Comparison of ENCODE assay signal across 8 cellular contexts in genomic region chr3:185824051-185824466, GRCh38. TPM values are rescaled to one million over a fixed set of nuclear protein-coding genes. Genes with fewer than 3 reads are reported as not detected.
DNase-seq lines count a peak whose midpoint lies in the region; ATAC-seq and TF ChIP-seq lines count a peak whose summit lies in the region.

No MANE protein-coding gene starts in this region.

- peaks cover 10% of the 10 kb centered on the region for H3K4me1 Mint-ChIP-seq in activated naive CD8-positive, alpha-beta T cell treated with anti-CD3 and anti-CD28 coated beads, Interleukin-2, amount 50 U/mL, for 24 hours

- no peak for TF ChIP-seq CTCF in spleen (IDR thresholded peaks at IDR 0.05 in 8 of 11, conservative IDR thresholded peaks at IDR 0.05 in 3 of 11)

- H3K9ac ChIP-seq in HUES48 (ENCODE audit: low read depth, low read length) (peak overlapping the region; percentile 92), iPS-18a (ENCODE audit: low read length) (peak overlapping the region; percentile 93)

- H3K36me3 Mint-ChIP-seq in activated naive CD8-positive, alpha-beta T cell treated with anti-CD3 and anti-CD28 coated beads, Interleukin-2, amount 50 U/mL, for 24 hours (ENCODE audit: low read depth): no peaks in the 10 kb centered on the region

- H3K27me3 Mint-ChIP-seq in activated naive CD8-positive, alpha-beta T cell treated with anti-CD3 and anti-CD28 coated beads, Interleukin-2, amount 50 U/mL, for 24 hours: peaks cover 64% of the 10 kb centered on the region

- no peak for TF ChIP-seq POLR2A in spleen (IDR thresholded peaks at IDR 0.05)

- peaks cover 37% of the 10 kb centered on the region for H3K4me1 ChIP-seq in HUES48 (ENCODE audit: control insufficient read depth, insufficient read depth, low read length)
- H3K4me1 ChIP-seq in iPS-18a (ENCODE audit: control insufficient read depth, low read depth, low read length): peaks cover 32% of the 10 kb centered on the region
- peaks cover 3 to 63% (median 35%) of the 10 kb centered on the region in 6 donors for H3K4me1 ChIP-seq in spleen

- peak overlapping the region; percentile 76 for H3K4me3 Mint-ChIP-seq in activated naive CD8-positive, alpha-beta T cell treated with anti-CD3 and anti-CD28 coated beads, Interleukin-2, amount 50 U/mL, for 24 hours

- ATAC-seq in activated naive CD8-positive, alpha-beta T cell treated with anti-CD3 and anti-CD28 coated beads, Interleukin-2, amount 50 U/mL, for 24 hours: no peak
- ATAC-seq in GM18498 (IDR thresholded peaks at IDR 0.05; ENCODE audit: unreplicated experiment): no peak

- H3K27me3 ChIP-seq in HUES48 (ENCODE audit: control insufficient read depth, insufficient read depth, low read length): peaks cover 6% of the 10 kb centered on the region; the same call in 1 of the 2 replicates
- peaks cover 14% of the 10 kb centered on the region for H3K27me3 ChIP-seq in iPS-18a (ENCODE audit: control insufficient read depth, insufficient read depth, low read length)
- peaks cover 0 to 75% (median 32%) of the 10 kb centered on the region in 7 donors for H3K27me3 ChIP-seq in spleen (replicated peaks in 1 of 7)

- DNase-seq in AG20443 (ENCODE audit: low spot score) (peak; percentile 22), spleen (peak; percentile 78), NCI-H1105 treated with DMSO at 0.1 percent for 48 hours (lab: John Stamatoyannopoulos, UW) (no peak), NCI-H1436 treated with DMSO at 0.1 percent for 48 hours (lab: John Stamatoyannopoulos, UW) (no peak)
- peak; percentile 5 for DNase-seq in activated naive CD8-positive, alpha-beta T cell treated with anti-CD3 and anti-CD28 coated beads, Interleukin-2, amount 50 U/mL, for 24 hours

- no peaks in the 10 kb centered on the region for H3K9me3 ChIP-seq in HUES48 (ENCODE audit: control insufficient read depth, insufficient read depth, low read length)
- no peaks in the 10 kb centered on the region for H3K9me3 ChIP-seq in iPS-18a (ENCODE audit: control insufficient read depth, low read depth, low read length)
- no peaks in the 10 kb centered on the region for H3K9me3 ChIP-seq in spleen

- H3K27ac Mint-ChIP-seq in activated naive CD8-positive, alpha-beta T cell treated with anti-CD3 and anti-CD28 coated beads, Interleukin-2, amount 50 U/mL, for 24 hours: no peak overlapping the region

- H3K4me3 ChIP-seq in HUES48 (ENCODE audit: low read depth, low read length) (peak overlapping the region; percentile 90), iPS-18a (ENCODE audit: low read length) (peak overlapping the region; percentile 87), spleen (peak overlapping the region; percentile 53 to 88 (median 72))

- intact Hi-C loops in spleen (cut with DNase I; ENCODE audit: low total_unique reads): no loop called here

- peak overlapping the region; percentile 96 for H3K27ac ChIP-seq in HUES48 (ENCODE audit: low read depth, low read length)
- peak overlapping the region; percentile 87 for H3K27ac ChIP-seq in iPS-18a (ENCODE audit: low read length)
- peak overlapping the region; percentile 16 to 88 (median 84) for H3K27ac ChIP-seq in spleen

- H3K36me3 ChIP-seq in HUES48 (ENCODE audit: control insufficient read depth, insufficient read depth, low read length): peaks cover 21% of the 10 kb centered on the region
- H3K36me3 ChIP-seq in iPS-18a (ENCODE audit: control insufficient read depth, low read depth, low read length): no peaks in the 10 kb centered on the region
- no peaks in the 10 kb centered on the region for H3K36me3 ChIP-seq in spleen

- 1% methylated on average over 23 to 24 of the region's 24 CpGs for WGBS in spleen, 5 donors

- no peaks in the 10 kb centered on the region for H3K9me3 Mint-ChIP-seq in activated naive CD8-positive, alpha-beta T cell treated with anti-CD3 and anti-CD28 coated beads, Interleukin-2, amount 50 U/mL, for 24 hours

RNA-seq across cellular contexts. Expression of gene IGF2BP2, which starts 0.8 kb away (rescaled TPM):
- 10 to 100 TPM; 10.0 to 21.1 (median 13.8) TPM for total RNA-seq in spleen
- polyA plus RNA-seq in spleen: 1 to 10 TPM; 1.1 to 4.3 (median 2.1) TPM

Comparison
In these comparisons a context has a peak if more than half of its experiments do, and no peak if none do; other contexts are left out.
1. DNase-seq: peak in AG20443 (single experiment), activated naive CD8-positive, alpha-beta T cell treated with anti-CD3 and anti-CD28 coated beads, Interleukin-2, amount 50 U/mL, for 24 hours (single experiment) and spleen (single experiment); none in NCI-H1105 treated with DMSO at 0.1 percent for 48 hours (single experiment) and NCI-H1436 treated with DMSO at 0.1 percent for 48 hours (single experiment).
2. Peak in every context shown above with its lines, with median percentiles within 50 percentile points of each other: H3K27ac ChIP-seq and H3K4me3 ChIP-seq.